In the genomic region with DNA sequence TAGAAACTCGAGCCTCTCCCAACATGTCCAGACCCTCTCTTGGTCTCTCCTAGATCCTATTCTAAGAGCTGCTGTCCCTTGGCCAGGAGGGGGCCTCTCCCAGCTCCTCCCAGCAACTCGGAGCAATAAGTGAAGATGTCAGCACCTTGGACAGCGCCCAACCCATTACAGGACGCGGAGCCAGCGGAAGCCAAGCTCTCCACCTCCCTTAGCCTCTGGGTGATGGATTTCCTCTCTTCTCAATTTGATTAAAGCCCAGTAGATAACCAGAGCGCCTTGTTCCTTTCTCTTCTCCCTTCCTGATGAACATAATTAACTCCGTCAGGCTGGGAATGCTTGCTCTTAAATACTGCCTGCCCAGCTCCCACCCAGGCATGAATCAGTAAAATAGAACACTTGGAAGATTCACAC, we compare ENCODE assay signal across 8 cellular contexts. TPM values are rescaled to one million over a fixed set of nuclear protein-coding genes. Genes with fewer than 3 reads are reported as not detected.
DNase-seq lines count a peak whose midpoint lies in the region; ATAC-seq and TF ChIP-seq lines count a peak whose summit lies in the region.

No MANE protein-coding gene starts in this region.

- H3K4me1 ChIP-seq in hepatocyte (ENCODE audit: insufficient read depth) = no peaks in the 10 kb centered on the region

- peaks cover 15% of the 10 kb centered on the region for H3K27me3 ChIP-seq in hepatocyte

- H3K9me3 ChIP-seq in hepatocyte (ENCODE audit: low read depth) = no peaks in the 10 kb centered on the region

- H3K36me3 ChIP-seq in hepatocyte (replicated peaks; ENCODE audit: insufficient read depth, low read depth) = no peaks in the 10 kb centered on the region

- ATAC-seq in activated naive CD4-positive, alpha-beta T cell treated with anti-CD3 and anti-CD28 coated beads, Interleukin-2, amount 50 U/mL, for 72 hours = peak; percentile 48 to 68
- no peak for ATAC-seq in HG02938 (IDR thresholded peaks at IDR 0.05; ENCODE audit: unreplicated experiment)
- ATAC-seq in GM21528 (IDR thresholded peaks at IDR 0.05; ENCODE audit: low FRiP score, unreplicated experiment) = no peak

- no peaks in the 10 kb centered on the region for H3K79me2 ChIP-seq in hepatocyte

- H3K27ac Mint-ChIP-seq in activated naive CD4-positive, alpha-beta T cell treated with anti-CD3 and anti-CD28 coated beads, Interleukin-2, amount 50 U/mL, for 72 hours = peak overlapping the region in 1 of 2 donors; percentile 67

- H4K20me1 ChIP-seq in hepatocyte (ENCODE audit: insufficient read depth, poor library complexity, severe bottlenecking) = no peaks in the 10 kb centered on the region

- H3K36me3 Mint-ChIP-seq in activated naive CD4-positive, alpha-beta T cell treated with anti-CD3 and anti-CD28 coated beads, Interleukin-2, amount 50 U/mL, for 72 hours = no peaks in the 10 kb centered on the region

- H2AFZ ChIP-seq in hepatocyte = no peak overlapping the region

- no peak overlapping the region for H3K4me2 ChIP-seq in hepatocyte

- H3K27ac ChIP-seq in C4-2B (no peak overlapping the region), hepatocyte (no peak overlapping the region)

- no peaks in the 10 kb centered on the region for H3K9me2 ChIP-seq in hepatocyte (replicated peaks; ENCODE audit: insufficient read depth)

- TF ChIP-seq CTCF in C4-2B (conservative IDR thresholded peaks at IDR 0.05) (peak; percentile 35), hepatocyte (IDR thresholded peaks at IDR 0.05; ENCODE audit: poor library complexity) (peak; percentile 27)

- peaks cover 0 to 4% of the 10 kb centered on the region in 2 donors for H3K9me3 Mint-ChIP-seq in activated naive CD4-positive, alpha-beta T cell treated with anti-CD3 and anti-CD28 coated beads, Interleukin-2, amount 50 U/mL, for 72 hours

- H3K4me3 ChIP-seq in hepatocyte = no peak overlapping the region

- 7% methylated on average over 8 of the region's 8 CpGs for WGBS in hepatocyte (ENCODE audit: low lambda C conversion rate, missing lambda C conversion rate)

- DNase-seq in HT-29 (ENCODE audit: low spot score) (peak; percentile 94), SKM-1 treated with dmso at 0.1 percent for 144 hours (lab: John Stamatoyannopoulos, UW; ENCODE audit: unreplicated experiment) (peak; percentile 18), hepatocyte (ENCODE audit: low spot score) (peak; percentile 93)
- DNase-seq in activated naive CD4-positive, alpha-beta T cell treated with anti-CD3 and anti-CD28 coated beads, Interleukin-2, amount 50 U/mL, for 72 hours (ENCODE audit: low spot score in 2 of 2) = peak in 1 of 2 donors; percentile 81
- peak; percentile 69 for DNase-seq in stimulated activated CD4-positive, alpha-beta T cell treated with anti-CD3 and anti-CD28 coated beads, Interleukin-12 subunit alpha, Interleukin-12 subunit beta, amount 100 ng/mL, for 4 hours

RNA-seq across cellular contexts. Expression of a gene that starts 26.2 kb away (rescaled TPM):
- not detected in 2 replicates for total RNA-seq in HT-29 (2014; rRNA removed; shearing (Covaris generic))
- under 1 TPM; 0.07 to 0.68 TPM for total RNA-seq in activated naive CD4-positive, alpha-beta T cell treated with anti-CD3 and anti-CD28 coated beads, Interleukin-2, amount 50 U/mL, for 72 hours
- 0.16 TPM in 1 of 2 replicates, not detected in the other for total RNA-seq in hepatocyte
- polyA plus RNA-seq in hepatocyte = 0.12 and 0.64 TPM in 2 replicates

Comparison
In these comparisons a context has a peak if more than half of its experiments do, and no peak if none do; other contexts are left out.
1. ATAC-seq: peak in activated naive CD4-positive, alpha-beta T cell treated with anti-CD3 and anti-CD28 coated beads, Interleukin-2, amount 50 U/mL, for 72 hours (2 of 2); none in HG02938 (single experiment) and GM21528 (single experiment).